ENCODE assay signal across 24 cellular contexts in genomic region chr2:178125862-178126261, GRCh38. TPM values are rescaled to one million over a fixed set of nuclear protein-coding genes. Genes with fewer than 3 reads are reported as not detected.
DNase-seq lines count a peak whose midpoint lies in the region; ATAC-seq, FAIRE-seq and TF ChIP-seq lines count a peak whose summit lies in the region.
"Had no signal": no experiment of that assay in that cellular context is flagged by ENCODE, and none has a peak within 500 bp of the region (broad histone marks: within the 10 kb centered on the region; RNA-seq: fewer than 3 reads in every experiment).

No MANE protein-coding gene starts in this region.

- H3K4ac ChIP-seq in mesendoderm (ENCODE audit: low read depth, low read length): no peak overlapping the region

- FAIRE-seq in GM12892 (lab: Jason Lieb, UNC): peak; percentile 61
- FAIRE-seq: GM19239 had no signal

- no peaks in the 10 kb centered on the region for H3K79me2 ChIP-seq in mesendoderm (ENCODE audit: control insufficient read depth, insufficient read depth, low read length)

- H3K79me1 ChIP-seq in mesendoderm (ENCODE audit: low read length): no peaks in the 10 kb centered on the region

- H3K36me3 ChIP-seq in HUES48 (ENCODE audit: control insufficient read depth, insufficient read depth, low read length) (peaks cover 27% of the 10 kb centered on the region), mesendoderm (ENCODE audit: control insufficient read depth, insufficient read depth, low read length) (no peaks in the 10 kb centered on the region)
- H3K36me3 ChIP-seq: BE2C had no signal

- H3K23ac ChIP-seq in mesendoderm (ENCODE audit: low read length): no peak overlapping the region

- H3K27me3 Mint-ChIP-seq in activated T-helper 17 cell treated with anti-CD3 and anti-CD28 coated beads, Interleukin-2, amount 50 U/mL, for 72 hours: no peaks in the 10 kb centered on the region

- H4K8ac ChIP-seq in mesendoderm (ENCODE audit: low read depth, low read length): no peak overlapping the region

- no peaks in the 10 kb centered on the region for H3K4me1 Mint-ChIP-seq in activated T-helper 17 cell treated with anti-CD3 and anti-CD28 coated beads, Interleukin-2, amount 50 U/mL, for 72 hours

- H3K4me2 ChIP-seq in mesendoderm (ENCODE audit: low read length): no peak overlapping the region
- H3K4me2 ChIP-seq: KMS-11, PC-9 had no signal

- DNase-seq in GM12892 (ENCODE audit: insufficient read length): no peak
- peak; percentile 89 for DNase-seq in mesendoderm
- DNase-seq in stimulated activated CD4-positive, alpha-beta T cell treated with anti-CD3 and anti-CD28 coated beads, Interleukin-4, amount 100 ng/mL, for 4 hours: no peak
- DNase-seq in stimulated activated CD4-positive, alpha-beta T cell treated with anti-CD3 and anti-CD28 coated beads, Interleukin-1b, Interleukin-23, amount 100 ng/mL, for 48 hours: no peak
- DNase-seq in RPMI8226: no peak
- DNase-seq: BE2C, EL, GF-D8, H7, HFFc6, MV-4-11, NCI-H1417, NCI-H187, NCI-H446 treated with DMSO at 0.1 percent for 48 hours, NCI-H526 treated with DMSO at 0.1 percent for 48 hours, PC-9, SHP77 treated with DMSO at 0.1 percent for 48 hours had no signal

- no peak for TF ChIP-seq POLR2A in GM12892 (IDR thresholded peaks at IDR 0.05; ENCODE audit: low read depth, low read length)

- H3K4me1 ChIP-seq in HUES48 (ENCODE audit: control insufficient read depth, insufficient read depth, low read length) (peaks cover 29% of the 10 kb centered on the region), mesendoderm (ENCODE audit: control insufficient read depth, low read depth, low read length) (peaks cover 2% of the 10 kb centered on the region)
- H3K4me1 ChIP-seq: BE2C had no signal

- no peak overlapping the region for H2BK120ac ChIP-seq in mesendoderm (ENCODE audit: low read depth, low read length)

- peak overlapping the region; percentile 7 for H3K27ac Mint-ChIP-seq in activated T-helper 17 cell treated with anti-CD3 and anti-CD28 coated beads, Interleukin-2, amount 50 U/mL, for 72 hours
- H3K27ac Mint-ChIP-seq: HFFc6 had no signal

- H2AK5ac ChIP-seq in mesendoderm (ENCODE audit: low read length): no peak overlapping the region

- no peak overlapping the region for H2BK5ac ChIP-seq in mesendoderm (ENCODE audit: low read length)

- H3K9me3 Mint-ChIP-seq in activated T-helper 17 cell treated with anti-CD3 and anti-CD28 coated beads, Interleukin-2, amount 50 U/mL, for 72 hours: no peaks in the 10 kb centered on the region
- H3K9me3 Mint-ChIP-seq: HFFc6 had no signal

- H3K4me3 Mint-ChIP-seq in activated T-helper 17 cell treated with anti-CD3 and anti-CD28 coated beads, Interleukin-2, amount 50 U/mL, for 72 hours: no peak overlapping the region
- H3K4me3 Mint-ChIP-seq: HFFc6 had no signal

- peaks cover 91% of the 10 kb centered on the region for H3K36me3 Mint-ChIP-seq in activated T-helper 17 cell treated with anti-CD3 and anti-CD28 coated beads, Interleukin-2, amount 50 U/mL, for 72 hours (ENCODE audit: low read depth)

- H3K56ac ChIP-seq in mesendoderm (ENCODE audit: low read length): no peak overlapping the region

- no peaks in the 10 kb centered on the region for H3K9me3 ChIP-seq in HUES48 (ENCODE audit: control insufficient read depth, insufficient read depth, low read length)
- H3K9me3 ChIP-seq: BE2C had no signal

- no peak overlapping the region for H4K5ac ChIP-seq in mesendoderm (ENCODE audit: low read length)

- H3K27me3 ChIP-seq in HUES48 (ENCODE audit: control insufficient read depth, insufficient read depth, low read length) (no peaks in the 10 kb centered on the region), mesendoderm (ENCODE audit: insufficient read depth, low read length, poor library complexity) (no peaks in the 10 kb centered on the region)
- H3K27me3 ChIP-seq: BE2C had no signal

- H3K18ac ChIP-seq in mesendoderm (ENCODE audit: low read length): no peak overlapping the region

- H3K27ac ChIP-seq in HUES48 (ENCODE audit: low read depth, low read length): no peak overlapping the region
- no peak overlapping the region for H3K27ac ChIP-seq in mesendoderm (ENCODE audit: low read depth, low read length)
- H3K27ac ChIP-seq: KMS-11, PC-9, RWPE1, SK-N-MC had no signal

- H3K9ac ChIP-seq in HUES48 (ENCODE audit: low read depth, low read length) (no peak overlapping the region), mesendoderm (ENCODE audit: low read length) (no peak overlapping the region)
- H3K9ac ChIP-seq: KMS-11 had no signal

- peak overlapping the region; percentile 0; the same call in 1 of the 2 replicates for H3K4me3 ChIP-seq in HUES48 (ENCODE audit: low read depth, low read length)
- no peak overlapping the region for H3K4me3 ChIP-seq in mesendoderm (ENCODE audit: low read length)
- H3K4me3 ChIP-seq: PC-9, SK-N-MC had no signal

- no peak for ATAC-seq in activated T-helper 17 cell treated with anti-CD3 and anti-CD28 coated beads, Interleukin-2, amount 50 U/mL, for 72 hours (replicated peaks)

- no peak overlapping the region for H2BK15ac ChIP-seq in mesendoderm (replicated peaks; ENCODE audit: low read depth)

- WGBS in mesendoderm (ENCODE audit: extremely low coverage, insufficient coverage, low lambda C conversion rate): no CpG with 5 or more reads among the region's 5 CpGs

RNA-seq across cellular contexts. Expression of gene RBM45, which starts 13.6 kb away (rescaled TPM):
- polyA plus RNA-seq in GM12892 (2012; ENCODE audit: missing spikeins): 12.2 TPM
- 10 to 100 TPM in 1 of 2 donors, 1 to 10 TPM in 1; 5.7 to 13.4 TPM for total RNA-seq in activated T-helper 17 cell treated with anti-CD3 and anti-CD28 coated beads, Interleukin-2, amount 50 U/mL, for 72 hours
- 20.2 TPM for polyA plus RNA-seq in mesendoderm (2013, experiment 1 of 2)
- polyA plus RNA-seq in mesendoderm (2013, experiment 2 of 2): 20.1 TPM

RNA-seq across cellular contexts. Expression of gene PDE11A, which starts 53.3 kb away (rescaled TPM):
- polyA plus RNA-seq in GM12892 (2012; ENCODE audit: missing spikeins): not detected
- total RNA-seq in activated T-helper 17 cell treated with anti-CD3 and anti-CD28 coated beads, Interleukin-2, amount 50 U/mL, for 72 hours: under 1 TPM in 1 of 2 donors, not detected in 1; 0.08 TPM
- 0.03 TPM for polyA plus RNA-seq in mesendoderm (2013, experiment 1 of 2)
- polyA plus RNA-seq in mesendoderm (2013, experiment 2 of 2): 0.01 TPM
- total RNA-seq: A673 had no signal
